ENCODE assay signal across 8 cellular contexts in genomic region chr1:155610257-155610647, GRCh38. TPM values are rescaled to one million over a fixed set of nuclear protein-coding genes. Genes with fewer than 3 reads are reported as not detected.
A peak's percentile ranks its signal among the peaks of the same experiment; 100 is the strongest.
DNase-seq lines count a peak whose midpoint lies in the region; ATAC-seq and TF ChIP-seq lines count a peak whose summit lies in the region.
"Not testable (repeated sequence)": the region's sequence is repeated elsewhere in the genome, so short reads cannot be mapped to it uniquely, and the experiment has no call there.

No MANE protein-coding gene starts in this region.

- peak overlapping the region in 1 of 2 donors; percentile 86 for H3K27ac Mint-ChIP-seq in natural killer cell

- H3K4me2 ChIP-seq in BLaER1: not testable (repeated sequence)

- H3K9me3 ChIP-seq in BLaER1; breast epithelium; left ventricle myocardium inferior (replicated peaks): not testable (repeated sequence)

- not testable (repeated sequence) for TF ChIP-seq CTCF in VCaP (conservative IDR thresholded peaks at IDR 0.05); breast epithelium (IDR thresholded peaks at IDR 0.05); left ventricle myocardium inferior (IDR thresholded peaks at IDR 0.05; ENCODE audit: borderline replicate concordance); natural killer cell (IDR thresholded peaks at IDR 0.05)

- ATAC-seq in GM19467 (IDR thresholded peaks at IDR 0.05; ENCODE audit: unreplicated experiment) (peak; percentile 20), HG03521 (IDR thresholded peaks at IDR 0.05; ENCODE audit: unreplicated experiment) (peak; percentile 20), natural killer cell (peak; percentile 7 to 21 (median 17))
- peak; percentile 3 for ATAC-seq in stimulated activated naive CD8-positive, alpha-beta T cell treated with anti-CD3 and anti-CD28 coated beads, Interleukin-15, Interleukin-2, amounts not matched to agents 100 U/mL and 50 U/mL, for 24 hours

- not testable (repeated sequence) for H3K27ac ChIP-seq in BLaER1; breast epithelium; left ventricle myocardium inferior (replicated peaks)
- H3K27ac ChIP-seq in VCaP: peak overlapping the region; percentile 79; the same call in 1 of the 2 replicates

- DNase-seq in breast epithelium (ENCODE audit: low spot score in 2 of 2); left ventricle myocardium inferior; natural killer cell; stimulated activated naive CD8-positive, alpha-beta T cell treated with anti-CD3 and anti-CD28 coated beads, Interleukin-15, Interleukin-2, amounts not matched to agents 100 U/mL and 50 U/mL, for 24 hours: not testable (repeated sequence)

- H3K36me3 ChIP-seq in BLaER1 (peaks cover 24% of the 10 kb centered on the region), left ventricle myocardium inferior (peaks cover 16% of the 10 kb centered on the region)
- not testable (repeated sequence) for H3K36me3 ChIP-seq in breast epithelium

- not testable (repeated sequence) for H3K27me3 ChIP-seq in BLaER1; breast epithelium; left ventricle myocardium inferior (ENCODE audit: low read depth)

- peak overlapping the region; percentile 98 for H3K4me3 Mint-ChIP-seq in natural killer cell

- 0 out of 2 replicates have a peak overlapping the region, but pooled peaks have one; percentile 64 for H3K9ac ChIP-seq in BLaER1

- H3K36me3 Mint-ChIP-seq in natural killer cell: not testable (repeated sequence)

- H4K20me1 ChIP-seq in BLaER1: not testable (repeated sequence)

- TF ChIP-seq POLR2A in breast epithelium (IDR thresholded peaks at IDR 0.05): not testable (repeated sequence)

- H3K27me3 Mint-ChIP-seq in natural killer cell (ENCODE audit: low read depth in 2 of 2): not testable (repeated sequence)

- H3K4me1 Mint-ChIP-seq in natural killer cell: peaks cover 8 to 12% of the 10 kb centered on the region in 2 donors

- H3K4me3 ChIP-seq in BLaER1 (peak overlapping the region; percentile 67), breast epithelium (peak overlapping the region; percentile 38 to 80 (median 72)), left ventricle myocardium inferior (peak overlapping the region; percentile 83)

- intact Hi-C loops in breast epithelium (cut with DNase I; ENCODE audit: low total_unique reads); left ventricle myocardium inferior (cut with micrococcal nuclease); natural killer cell (cut with micrococcal nuclease): not testable (repeated sequence)

- H3K4me1 ChIP-seq in BLaER1, breast epithelium, left ventricle myocardium inferior: not testable (repeated sequence)

- not testable (repeated sequence) for H3K9me3 Mint-ChIP-seq in natural killer cell

RNA-seq across cellular contexts. Expression of gene MSTO1, which starts 0.2 kb away (rescaled TPM):
- total RNA-seq in breast epithelium (10 to 100 TPM in 2 of 3 donors, 1 to 10 TPM in 1; 9.6 to 44.2 (median 35.4) TPM), left ventricle myocardium inferior (13.1 TPM), natural killer cell (10 to 100 TPM; 44.7 to 53.6 (median 46.7) TPM)

RNA-seq across cellular contexts. Expression of gene ASH1L, which starts 47.6 kb away (rescaled TPM):
- total RNA-seq in breast epithelium: 100 to 1,000 TPM in 1 of 3 donors, 10 to 100 TPM in 2; 83.2 to 103 (median 85.6) TPM
- total RNA-seq in left ventricle myocardium inferior: 38.7 TPM
- 10 to 100 TPM; 82.2 to 99.5 (median 91.9) TPM for total RNA-seq in natural killer cell
